Comparison of ENCODE assay signal across 8 cellular contexts in genomic region chr1:109425391-109425790, GRCh38. TPM values are rescaled to one million over a fixed set of nuclear protein-coding genes. Genes with fewer than 3 reads are reported as not detected.
DNase-seq lines count a peak whose midpoint lies in the region; ATAC-seq and TF ChIP-seq lines count a peak whose summit lies in the region.

No MANE protein-coding gene starts in this region.

- H3K4me1 ChIP-seq in HUES64 (ENCODE audit: insufficient read depth, low read length) (peaks cover 14% of the 10 kb centered on the region; the same call in 1 of the 2 replicates), tibial artery (peaks cover 0 to 33% (median 19%) of the 10 kb centered on the region in 4 donors)

- no peak for ATAC-seq in activated naive CD8-positive, alpha-beta T cell treated with anti-CD3 and anti-CD28 coated beads, Interleukin-2, amount 50 U/mL, for 24 hours

- peaks cover 45% of the 10 kb centered on the region for H3K4me1 Mint-ChIP-seq in activated naive CD8-positive, alpha-beta T cell treated with anti-CD3 and anti-CD28 coated beads, Interleukin-2, amount 50 U/mL, for 24 hours

- peak overlapping the region; percentile 95 for H3K27ac Mint-ChIP-seq in activated naive CD8-positive, alpha-beta T cell treated with anti-CD3 and anti-CD28 coated beads, Interleukin-2, amount 50 U/mL, for 24 hours

- no peaks in the 10 kb centered on the region for H3K9me3 Mint-ChIP-seq in activated naive CD8-positive, alpha-beta T cell treated with anti-CD3 and anti-CD28 coated beads, Interleukin-2, amount 50 U/mL, for 24 hours

- TF ChIP-seq CTCF in kidney epithelial cell (IDR thresholded peaks at IDR 0.05; ENCODE audit: insufficient read depth, low read length, poor library complexity, severe bottlenecking) (no peak), tibial artery (IDR thresholded peaks at IDR 0.05) (no peak)

- H3K36me3 ChIP-seq in HUES64 (ENCODE audit: insufficient read depth, low read length) (peaks cover 25% of the 10 kb centered on the region), kidney epithelial cell (ENCODE audit: control insufficient read depth, insufficient read depth, low read length) (no peaks in the 10 kb centered on the region), tibial artery (peaks cover 11 to 16% (median 12%) of the 10 kb centered on the region in 3 donors)

- H3K9me3 ChIP-seq in HUES64 (ENCODE audit: insufficient read depth, low read depth, low read length) (no peaks in the 10 kb centered on the region), tibial artery (no peaks in the 10 kb centered on the region)

- 17% methylated on average over 2 of the region's 4 CpGs for WGBS in HUES64

- H3K27ac ChIP-seq in HUES64 (ENCODE audit: low read depth, low read length) (peak overlapping the region; percentile 81), tibial artery (peak overlapping the region; percentile 90 to 95)

- intact Hi-C loops in tibial artery (cut with DNase I; ENCODE audit: low total_unique reads) = loop anchor here (5.0 to 10.0 kb wide), 2 partner anchors 42 to 109 kb away; partner anchors contain the start of genes GPR61 and SYPL2

- H3K4me3 ChIP-seq in HUES64 (ENCODE audit: low read length) (peak overlapping the region; percentile 98), kidney epithelial cell (ENCODE audit: low read depth, low read length) (peak overlapping the region; percentile 86), tibial artery (peak overlapping the region; percentile 83 to 92)

- peak overlapping the region; percentile 88 for H3K9ac ChIP-seq in HUES64 (ENCODE audit: low read depth, low read length)

- DNase-seq in DMS53 (lab: John Stamatoyannopoulos, UW) = peak; percentile 45
- no peak for DNase-seq in activated naive CD8-positive, alpha-beta T cell treated with anti-CD3 and anti-CD28 coated beads, Interleukin-2, amount 50 U/mL, for 24 hours
- no peak for DNase-seq in kidney epithelial cell (ENCODE audit: low read depth)
- DNase-seq in tibial artery = no peak
- no peak for DNase-seq in T1000 (lab: John Stamatoyannopoulos, UW)
- DNase-seq in COLO668 (lab: John Stamatoyannopoulos, UW; ENCODE audit: unreplicated experiment) = no peak
- DNase-seq in iPS-NIHi11 (ENCODE audit: low spot score) = no peak

- no peaks in the 10 kb centered on the region for H3K27me3 Mint-ChIP-seq in activated naive CD8-positive, alpha-beta T cell treated with anti-CD3 and anti-CD28 coated beads, Interleukin-2, amount 50 U/mL, for 24 hours

- no peaks in the 10 kb centered on the region for H3K27me3 ChIP-seq in HUES64 (ENCODE audit: insufficient read depth, low read length)
- H3K27me3 ChIP-seq in kidney epithelial cell (ENCODE audit: control insufficient read depth, insufficient read depth, low read length) = no peaks in the 10 kb centered on the region
- no peaks in the 10 kb centered on the region for H3K27me3 ChIP-seq in tibial artery

- peak overlapping the region; percentile 91 for H3K4me3 Mint-ChIP-seq in activated naive CD8-positive, alpha-beta T cell treated with anti-CD3 and anti-CD28 coated beads, Interleukin-2, amount 50 U/mL, for 24 hours

- peaks cover 34% of the 10 kb centered on the region for H3K36me3 Mint-ChIP-seq in activated naive CD8-positive, alpha-beta T cell treated with anti-CD3 and anti-CD28 coated beads, Interleukin-2, amount 50 U/mL, for 24 hours (ENCODE audit: low read depth)

RNA-seq across cellular contexts. Expression of gene PSMA5, which starts 0.9 kb away (rescaled TPM):
- polyA plus RNA-seq in HUES64 (2013, experiment 1 of 2) = 91.5 TPM
- 85.1 TPM for polyA plus RNA-seq in HUES64 (2013, experiment 2 of 2)
- 65.7 and 73.7 TPM in 2 replicates for total RNA-seq in kidney epithelial cell

RNA-seq across cellular contexts. Expression of gene SORT1, which starts 27.7 kb away (rescaled TPM):
- 19.2 TPM for polyA plus RNA-seq in HUES64 (2013, experiment 1 of 2)
- 21.6 TPM for polyA plus RNA-seq in HUES64 (2013, experiment 2 of 2)
- total RNA-seq in kidney epithelial cell = 63.5 and 65.2 TPM in 2 replicates

RNA-seq across cellular contexts. Expression of gene SYPL2, which starts 41.0 kb away (rescaled TPM):
- 1.2 TPM for polyA plus RNA-seq in HUES64 (2013, experiment 1 of 2)
- 1.0 TPM for polyA plus RNA-seq in HUES64 (2013, experiment 2 of 2)
- 0.14 and 1.2 TPM in 2 replicates for total RNA-seq in kidney epithelial cell

RNA-seq across cellular contexts. Expression of gene ATXN7L2, which starts 58.3 kb away (rescaled TPM):
- polyA plus RNA-seq in HUES64 (2013, experiment 1 of 2) = 8.0 TPM
- polyA plus RNA-seq in HUES64 (2013, experiment 2 of 2) = 6.0 TPM
- 6.7 and 8.3 TPM in 2 replicates for total RNA-seq in kidney epithelial cell
